ENCODE assay signal across 14 cellular contexts in the genomic region with DNA sequence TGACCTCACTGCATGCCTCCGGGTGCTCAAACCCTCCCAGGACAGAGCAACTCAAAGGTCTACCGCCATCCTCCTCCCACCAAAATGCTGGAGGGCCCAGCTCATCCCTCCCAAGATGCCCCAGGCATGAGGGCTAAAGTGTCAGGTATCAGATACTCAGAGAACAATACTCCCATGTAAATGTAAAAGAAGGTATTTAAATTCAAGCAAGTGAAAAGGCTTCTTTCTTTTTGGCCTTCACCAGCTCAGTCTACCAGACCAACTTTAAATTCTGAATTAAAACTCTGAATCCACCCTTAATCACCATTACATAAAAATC. TPM values are rescaled to one million over a fixed set of nuclear protein-coding genes. Genes with fewer than 3 reads are reported as not detected.
DNase-seq lines count a peak whose midpoint lies in the region; ATAC-seq and TF ChIP-seq lines count a peak whose summit lies in the region.
"Had no signal": no experiment of that assay in that cellular context is flagged by ENCODE, and none has a peak within 500 bp of the region (broad histone marks: within the 10 kb centered on the region; RNA-seq: fewer than 3 reads in every experiment).

No MANE protein-coding gene starts in this region.

- no peak overlapping the region for H3K4me2 ChIP-seq in trophoblast cell (ENCODE audit: low read length)

- H2AK5ac ChIP-seq in trophoblast cell (ENCODE audit: low read length), result no peak overlapping the region

- no peak overlapping the region for H3K4ac ChIP-seq in trophoblast cell (ENCODE audit: low read depth, low read length)

- no peak overlapping the region for H2BK12ac ChIP-seq in trophoblast cell (ENCODE audit: low read length)

- no peak for DNase-seq in activated CD8-positive, alpha-beta memory T cell treated with anti-CD3 and anti-CD28 coated beads, Interleukin-2, amount 10 ng/mL, durations not matched to agents 7 days and 5 days
- no peak for DNase-seq in activated CD8-positive, alpha-beta memory T cell treated with anti-CD3 and anti-CD28 coated beads for 24 hours
- DNase-seq in NB4 (ENCODE audit: low read depth), result no peak
- no peak for DNase-seq in effector memory CD8-positive, alpha-beta T cell
- peak; percentile 62 to 89 for DNase-seq in trophoblast cell
- DNase-seq in NCI-H2029 (lab: John Stamatoyannopoulos, UW), result no peak
- DNase-seq in NCI-H1436 (lab: John Stamatoyannopoulos, UW), result no peak
- DNase-seq: NCI-H1417, upper lobe of left lung had no signal

- no peak for TF ChIP-seq CTCF in NB4 (IDR thresholded peaks at IDR 0.05; ENCODE audit: low read depth, low read length)

- H3K14ac ChIP-seq in trophoblast cell (ENCODE audit: low read length), result no peak overlapping the region

- H2BK5ac ChIP-seq in trophoblast cell (ENCODE audit: low read depth, low read length, poor library complexity), result no peak overlapping the region

- CTCF ChIA-PET in activated CD8-positive, alpha-beta memory T cell treated with anti-CD3 and anti-CD28 coated beads, Interleukin-2, amount 10 ng/mL, durations not matched to agents 7 days and 5 days (lab: Charles Lee), result interaction anchor here (1.5 to 6.6 kb wide), 4 partner anchors 18 to 279 kb away, joined by 3 to 76 read pairs (median 24); a partner anchor contains a TSS

- no peak overlapping the region for H3K4me3 Mint-ChIP-seq in activated CD8-positive, alpha-beta memory T cell treated with anti-CD3 and anti-CD28 coated beads, Interleukin-2, amount 10 ng/mL, durations not matched to agents 7 days and 5 days
- peak overlapping the region; percentile 90 to 95 for H3K4me3 Mint-ChIP-seq in effector memory CD8-positive, alpha-beta T cell

- peaks cover 2% of the 10 kb centered on the region for H3K27me3 Mint-ChIP-seq in activated CD8-positive, alpha-beta memory T cell treated with anti-CD3 and anti-CD28 coated beads, Interleukin-2, amount 10 ng/mL, durations not matched to agents 7 days and 5 days
- no peaks in the 10 kb centered on the region for H3K27me3 Mint-ChIP-seq in effector memory CD8-positive, alpha-beta T cell

- TF ChIP-seq POLR2A in NB4 (IDR thresholded peaks at IDR 0.05; ENCODE audit: extremely low read depth, insufficient read length), result no peak

- peak overlapping the region; percentile 97 for H3K27ac Mint-ChIP-seq in activated CD8-positive, alpha-beta memory T cell treated with anti-CD3 and anti-CD28 coated beads, Interleukin-2, amount 10 ng/mL, durations not matched to agents 7 days and 5 days
- peak overlapping the region; percentile 92 to 93 for H3K27ac Mint-ChIP-seq in effector memory CD8-positive, alpha-beta T cell

- H3K27ac ChIP-seq in trophoblast cell (ENCODE audit: low read depth, low read length), result no peak overlapping the region
- H3K27ac ChIP-seq: parathyroid adenoma, upper lobe of left lung had no signal

- no peaks in the 10 kb centered on the region for H3K27me3 ChIP-seq in trophoblast cell (ENCODE audit: insufficient read depth, low read length)
- H3K27me3 ChIP-seq: Peyer's patch, upper lobe of left lung had no signal

- H3K36me3 Mint-ChIP-seq in activated CD8-positive, alpha-beta memory T cell treated with anti-CD3 and anti-CD28 coated beads, Interleukin-2, amount 10 ng/mL, durations not matched to agents 7 days and 5 days, result peaks cover 27% of the 10 kb centered on the region
- peaks cover 48% of the 10 kb centered on the region for H3K36me3 Mint-ChIP-seq in effector memory CD8-positive, alpha-beta T cell (ENCODE audit: insufficient read depth)

- H3K9ac ChIP-seq in trophoblast cell (ENCODE audit: low read length), result no peak overlapping the region
- H3K9ac ChIP-seq: parathyroid adenoma had no signal

- H3K9me3 Mint-ChIP-seq in activated CD8-positive, alpha-beta memory T cell treated with anti-CD3 and anti-CD28 coated beads, Interleukin-2, amount 10 ng/mL, durations not matched to agents 7 days and 5 days (ENCODE audit: low read depth), result no peaks in the 10 kb centered on the region
- H3K9me3 Mint-ChIP-seq in effector memory CD8-positive, alpha-beta T cell, result no peaks in the 10 kb centered on the region

- peaks cover 11 to 18% of the 10 kb centered on the region in 2 experiments for H3K36me3 ChIP-seq in trophoblast cell (ENCODE audit: control insufficient read depth in 1 of 2, insufficient read depth in 2 of 2, low read length in 2 of 2)

- no peak overlapping the region for H4K8ac ChIP-seq in trophoblast cell (ENCODE audit: low read depth, low read length)

- H4K12ac ChIP-seq in trophoblast cell (ENCODE audit: low read depth, low read length), result no peak overlapping the region

- H3K23ac ChIP-seq in trophoblast cell (ENCODE audit: low read length), result no peak overlapping the region

- no CpG with 5 or more reads among the region's 2 CpGs for WGBS in trophoblast cell (ENCODE audit: extremely low coverage, insufficient coverage, insufficient read length)

- H3K79me1 ChIP-seq in trophoblast cell (ENCODE audit: low read length), result peaks cover 9% of the 10 kb centered on the region

- H3K79me2 ChIP-seq in trophoblast cell (ENCODE audit: control insufficient read depth, insufficient read depth, low read length, poor library complexity), result peaks cover 6% of the 10 kb centered on the region

- H2BK120ac ChIP-seq in trophoblast cell (ENCODE audit: insufficient read depth, low read length, poor library complexity), result no peak overlapping the region

- no peak overlapping the region for H4K91ac ChIP-seq in trophoblast cell (ENCODE audit: low read depth, low read length)

- H3K4me1 Mint-ChIP-seq in activated CD8-positive, alpha-beta memory T cell treated with anti-CD3 and anti-CD28 coated beads, Interleukin-2, amount 10 ng/mL, durations not matched to agents 7 days and 5 days, result peaks cover 34% of the 10 kb centered on the region
- H3K4me1 Mint-ChIP-seq in effector memory CD8-positive, alpha-beta T cell (ENCODE audit: low read depth in 2 of 2), result peaks cover 53 to 67% of the 10 kb centered on the region in 2 donors

- H3K4me3 ChIP-seq in NB4 (ENCODE audit: low read depth, low read length) (peak overlapping the region; percentile 98), trophoblast cell (ENCODE audit: low read depth, low read length) (no peak overlapping the region)
- H3K4me3 ChIP-seq: upper lobe of left lung had no signal

- ATAC-seq in activated CD8-positive, alpha-beta memory T cell treated with anti-CD3 and anti-CD28 coated beads, Interleukin-2, amount 10 ng/mL, durations not matched to agents 7 days and 5 days, result no peak
- no peak for ATAC-seq in effector memory CD8-positive, alpha-beta T cell (replicated peaks)
- no peak for ATAC-seq in HG02885 (IDR thresholded peaks at IDR 0.05; ENCODE audit: poor library complexity, unreplicated experiment)
- ATAC-seq: activated CD4-positive, CD25-positive, alpha-beta regulatory T cell treated with anti-CD3 and anti-CD28 coated beads, Interleukin-2, amount 50 U/mL, for 24 hours; esophagus mucosa had no signal

- H2AFZ ChIP-seq in trophoblast cell (ENCODE audit: insufficient read depth, low read length, poor library complexity), result no peak overlapping the region
- H2AFZ ChIP-seq: parathyroid adenoma had no signal

- H3K4me1 ChIP-seq in trophoblast cell (ENCODE audit: control insufficient read depth in 1 of 2, insufficient read depth in 2 of 2, low read length in 2 of 2), result peaks cover 20 to 26% of the 10 kb centered on the region in 2 experiments

- no peaks in the 10 kb centered on the region for H3K9me3 ChIP-seq in trophoblast cell (ENCODE audit: insufficient read depth, low read depth, low read length)
- H3K9me3 ChIP-seq: Peyer's patch, upper lobe of left lung had no signal

- H3K18ac ChIP-seq in trophoblast cell (ENCODE audit: low read length), result no peak overlapping the region

RNA-seq across cellular contexts. Expression of a gene that starts 3.0 kb away (rescaled TPM):
- total RNA-seq in activated CD8-positive, alpha-beta memory T cell treated with anti-CD3 and anti-CD28 coated beads, Interleukin-2, amount 10 ng/mL, durations not matched to agents 7 days and 5 days, result 100 to 1,000 TPM; 185 to 207 TPM
- 55.7 and 59.1 TPM in 2 replicates for polyA plus RNA-seq in trophoblast cell (2013)

Comparison
In these comparisons a context has a peak if more than half of its experiments do, and no peak if none do; other contexts are left out.
1. DNase-seq: peak in trophoblast cell (2 of 2); none in activated CD8-positive, alpha-beta memory T cell treated with anti-CD3 and anti-CD28 coated beads, Interleukin-2, amount 10 ng/mL, durations not matched to agents 7 days and 5 days (single experiment), activated CD8-positive, alpha-beta memory T cell treated with anti-CD3 and anti-CD28 coated beads for 24 hours (single experiment), NB4 (single experiment), effector memory CD8-positive, alpha-beta T cell (0 of 3), NCI-H2029 (single experiment) and NCI-H1436 (single experiment).